Comparison of ENCODE assay signal across 8 cellular contexts in genomic region chr12:94147991-94148840, GRCh38. TPM values are rescaled to one million over a fixed set of nuclear protein-coding genes. Genes with fewer than 3 reads are reported as not detected.
A peak's percentile ranks its signal among the peaks of the same experiment; 100 is the strongest.
DNase-seq lines count a peak whose midpoint lies in the region; ATAC-seq lines count a peak whose summit lies in the region.

TSS of gene PLXNC1 (plus strand) at chr12:94148577. CDS start at chr12:94148972, 395 bp downstream.

- H3K4me1 ChIP-seq in esophagus (ENCODE audit: control insufficient read depth in 2 of 2, insufficient read depth in 2 of 2, low read length in 1 of 2) (peaks cover 4 to 6% of the 10 kb centered on the region in 2 donors), mucosa of rectum (ENCODE audit: control insufficient read depth in 2 of 2, insufficient read depth in 2 of 2, low read length in 2 of 2) (peaks cover 19 to 25% of the 10 kb centered on the region in 2 donors)

- H3K27me3 ChIP-seq in esophagus (ENCODE audit: control insufficient read depth in 1 of 2, insufficient read depth in 2 of 2, low read length in 2 of 2) (peaks cover 7 to 9% of the 10 kb centered on the region in 2 donors), mucosa of rectum (ENCODE audit: control insufficient read depth in 2 of 2, insufficient read depth in 2 of 2, low read length in 2 of 2) (peaks cover 0 to 4% of the 10 kb centered on the region in 2 donors)

- peaks cover 37% of the 10 kb centered on the region for H3K27me3 Mint-ChIP-seq in activated T-cell treated with anti-CD3 and anti-CD28 coated beads, Interleukin-2, amount 50 U/mL, for 24 hours

- peak within 1 kb of the TSS; percentile 24 to 69 for H3K9ac ChIP-seq in mucosa of rectum (ENCODE audit: low read depth in 1 of 2, low read length in 2 of 2)

- H3K36me3 Mint-ChIP-seq in activated T-cell treated with anti-CD3 and anti-CD28 coated beads, Interleukin-2, amount 50 U/mL, for 24 hours (ENCODE audit: low read depth) = no peaks in the 10 kb centered on the region
- H3K36me3 Mint-ChIP-seq in stimulated activated effector memory CD8-positive, alpha-beta T cell treated with anti-CD3 and anti-CD28 coated beads, Interleukin-12 subunit alpha, Interleukin-12 subunit beta, amount 100 ng/mL, for 72 hours = peaks cover 8% of the 10 kb centered on the region

- H3K9me3 ChIP-seq in esophagus (ENCODE audit: control insufficient read depth in 2 of 2, insufficient read depth in 1 of 2, low read depth in 1 of 2, low read length in 1 of 2) = no peaks in the 10 kb centered on the region
- H3K9me3 ChIP-seq in mucosa of rectum (ENCODE audit: control insufficient read depth in 2 of 2, low read length in 2 of 2) = no peaks in the 10 kb centered on the region

- H3K36me3 ChIP-seq in esophagus (ENCODE audit: control insufficient read depth in 2 of 2, insufficient read depth in 2 of 2, low read length in 1 of 2) (no peaks in the 10 kb centered on the region), mucosa of rectum (ENCODE audit: control insufficient read depth in 2 of 2, insufficient read depth in 2 of 2, low read length in 2 of 2) (no peaks in the 10 kb centered on the region)

- ATAC-seq in HG02885 (IDR thresholded peaks at IDR 0.05; ENCODE audit: poor library complexity, unreplicated experiment) = peak; percentile 45
- ATAC-seq in stimulated activated effector memory CD8-positive, alpha-beta T cell treated with anti-CD3 and anti-CD28 coated beads, Interleukin-12 subunit alpha, Interleukin-12 subunit beta, amount 100 ng/mL, for 72 hours = peak; percentile 74

- H3K4me3 Mint-ChIP-seq in activated T-cell treated with anti-CD3 and anti-CD28 coated beads, Interleukin-2, amount 50 U/mL, for 24 hours = peak within 1 kb of the TSS; percentile 81
- H3K4me3 Mint-ChIP-seq in stimulated activated effector memory CD8-positive, alpha-beta T cell treated with anti-CD3 and anti-CD28 coated beads, Interleukin-12 subunit alpha, Interleukin-12 subunit beta, amount 100 ng/mL, for 72 hours = peak within 1 kb of the TSS; percentile 92

- H3K4me3 ChIP-seq in esophagus (ENCODE audit: low read depth in 1 of 2, low read length in 2 of 2) (peak within 1 kb of the TSS; percentile 40 to 62), mucosa of rectum (ENCODE audit: low read length in 2 of 2) (peak within 1 kb of the TSS; percentile 67 to 72)

- H3K27ac ChIP-seq in esophagus (ENCODE audit: low read depth in 2 of 2, low read length in 1 of 2) (no peak within 1 kb of the TSS), mucosa of rectum (ENCODE audit: low read depth in 2 of 2, low read length in 2 of 2) (peak within 1 kb of the TSS; percentile 18 to 58)

- no peaks in the 10 kb centered on the region for H3K9me3 Mint-ChIP-seq in activated T-cell treated with anti-CD3 and anti-CD28 coated beads, Interleukin-2, amount 50 U/mL, for 24 hours
- no peaks in the 10 kb centered on the region for H3K9me3 Mint-ChIP-seq in stimulated activated effector memory CD8-positive, alpha-beta T cell treated with anti-CD3 and anti-CD28 coated beads, Interleukin-12 subunit alpha, Interleukin-12 subunit beta, amount 100 ng/mL, for 72 hours

- H3K4me1 Mint-ChIP-seq in activated T-cell treated with anti-CD3 and anti-CD28 coated beads, Interleukin-2, amount 50 U/mL, for 24 hours (ENCODE audit: low read depth) = peaks cover 30% of the 10 kb centered on the region
- peaks cover 27% of the 10 kb centered on the region for H3K4me1 Mint-ChIP-seq in stimulated activated effector memory CD8-positive, alpha-beta T cell treated with anti-CD3 and anti-CD28 coated beads, Interleukin-12 subunit alpha, Interleukin-12 subunit beta, amount 100 ng/mL, for 72 hours

- peak; percentile 76 for DNase-seq in DMS53 (lab: John Stamatoyannopoulos, UW)
- no peak for DNase-seq in DMS53 treated with DMSO at 0.1 percent for 48 hours (lab: John Stamatoyannopoulos, UW; ENCODE audit: unreplicated experiment)
- peak; percentile 39 for DNase-seq in NCI-H748 treated with DMSO at 0.1 percent for 48 hours (lab: John Stamatoyannopoulos, UW)
- peak; percentile 81 for DNase-seq in activated T-cell treated with anti-CD3 and anti-CD28 coated beads, Interleukin-2, amount 50 U/mL, for 24 hours
- peak; percentile 57 to 83 for DNase-seq in stimulated activated effector memory CD8-positive, alpha-beta T cell treated with anti-CD3 and anti-CD28 coated beads, Interleukin-12 subunit alpha, Interleukin-12 subunit beta, amount 100 ng/mL, for 72 hours (ENCODE audit: low spot score in 2 of 2)

- WGBS in esophagus, 2 donors = 0 to 1% methylated on average over 58 to 84 of the region's 89 CpGs

- H3K27ac Mint-ChIP-seq in activated T-cell treated with anti-CD3 and anti-CD28 coated beads, Interleukin-2, amount 50 U/mL, for 24 hours = peak within 1 kb of the TSS; percentile 52
- H3K27ac Mint-ChIP-seq in stimulated activated effector memory CD8-positive, alpha-beta T cell treated with anti-CD3 and anti-CD28 coated beads, Interleukin-12 subunit alpha, Interleukin-12 subunit beta, amount 100 ng/mL, for 72 hours = peak within 1 kb of the TSS; percentile 73

RNA-seq across cellular contexts. Expression of gene PLXNC1, which starts in this region (rescaled TPM):
- under 1 TPM; 0.24 to 0.41 TPM for polyA plus RNA-seq in esophagus

Comparison
In these comparisons a context has a peak if more than half of its experiments do, and no peak if none do; other contexts are left out.
1. H3K27ac ChIP-seq: peak in mucosa of rectum (2 of 2); none in esophagus (0 of 2).